ENCODE assay signal across 8 cellular contexts in genomic region chr11:61797263-61797944, GRCh38. TPM values are rescaled to one million over a fixed set of nuclear protein-coding genes. Genes with fewer than 3 reads are reported as not detected.
DNase-seq lines count a peak whose midpoint lies in the region; ATAC-seq and TF ChIP-seq lines count a peak whose summit lies in the region.

No MANE protein-coding gene starts in this region.

- intact Hi-C loops in posterior cingulate gyrus (cut with DNase I), result loop anchor here (2.0 kb wide), 2 partner anchors 149 to 285 kb away; no protein-coding TSS in a partner anchor

- peak; percentile 90 for TF ChIP-seq CTCF in RWPE2 (IDR thresholded peaks at IDR 0.05; ENCODE audit: poor library complexity, severe bottlenecking)

- no peaks in the 10 kb centered on the region for H3K27me3 ChIP-seq in RWPE2 (ENCODE audit: insufficient read depth, poor library complexity, severe bottlenecking)

- H3K36me3 ChIP-seq in RWPE2 (ENCODE audit: low read depth), result peaks cover 74% of the 10 kb centered on the region

- peak; percentile 35; the same call in 2 of the 3 replicates for ATAC-seq in RWPE2 (ENCODE audit: low read depth)
- ATAC-seq in GM18868 (IDR thresholded peaks at IDR 0.05; ENCODE audit: unreplicated experiment), result no peak
- no peak for ATAC-seq in GM19351 (IDR thresholded peaks at IDR 0.05; ENCODE audit: unreplicated experiment)

- no peaks in the 10 kb centered on the region for H3K9me3 ChIP-seq in RWPE2 (ENCODE audit: severe bottlenecking)

- no peak overlapping the region for H3K27ac ChIP-seq in RWPE2 (ENCODE audit: poor library complexity, severe bottlenecking)

- peaks cover 10% of the 10 kb centered on the region for H3K4me1 ChIP-seq in RWPE2 (ENCODE audit: insufficient read depth, poor library complexity, severe bottlenecking)

- H3K4me3 ChIP-seq in RWPE2 (ENCODE audit: severe bottlenecking), result no peak overlapping the region

- peak; percentile 60 for DNase-seq in DMS153 treated with DMSO at 0.1 percent for 48 hours (lab: John Stamatoyannopoulos, UW; ENCODE audit: unreplicated experiment)
- DNase-seq in M059J (ENCODE audit: low read depth), result peak; percentile 81
- no peak for DNase-seq in RWPE2 (ENCODE audit: low spot score)
- DNase-seq in activated naive CD4-positive, alpha-beta T cell treated with anti-CD3 and anti-CD28 coated beads, Interleukin-2, amount 50 U/mL, for 16 hours, result peak; percentile 67
- DNase-seq in glomerular visceral epithelial cell (ENCODE audit: extremely low spot score), result peak; percentile 74
- DNase-seq in posterior cingulate gyrus, result peak in 6 of 10 donors; percentile 80 to 94 (median 84)

RNA-seq across cellular contexts. Expression of gene FEN1, which starts 4.7 kb away (rescaled TPM):
- total RNA-seq in M059J (2014; rRNA removed; shearing (Covaris generic)), result 106 and 150 TPM in 2 replicates

RNA-seq across cellular contexts. Expression of gene TMEM258, which starts 5.0 kb away (rescaled TPM):
- 87.6 and 166 TPM in 2 replicates for total RNA-seq in M059J (2014; rRNA removed; shearing (Covaris generic))

RNA-seq across cellular contexts. Expression of gene FADS1, which starts 19.4 kb away (rescaled TPM):
- 57.7 and 69.5 TPM in 2 replicates for total RNA-seq in M059J (2014; rRNA removed; shearing (Covaris generic))

RNA-seq across cellular contexts. Expression of gene FADS2, which starts 30.7 kb away (rescaled TPM):
- total RNA-seq in M059J (2014; rRNA removed; shearing (Covaris generic)), result 224 and 254 TPM in 2 replicates

RNA-seq across cellular contexts. Expression of gene MYRF, which starts 45.0 kb away (rescaled TPM):
- total RNA-seq in M059J (2014; rRNA removed; shearing (Covaris generic)), result 4.3 and 5.0 TPM in 2 replicates
